ENCODE assay signal across 19 cellular contexts in the genomic region with DNA sequence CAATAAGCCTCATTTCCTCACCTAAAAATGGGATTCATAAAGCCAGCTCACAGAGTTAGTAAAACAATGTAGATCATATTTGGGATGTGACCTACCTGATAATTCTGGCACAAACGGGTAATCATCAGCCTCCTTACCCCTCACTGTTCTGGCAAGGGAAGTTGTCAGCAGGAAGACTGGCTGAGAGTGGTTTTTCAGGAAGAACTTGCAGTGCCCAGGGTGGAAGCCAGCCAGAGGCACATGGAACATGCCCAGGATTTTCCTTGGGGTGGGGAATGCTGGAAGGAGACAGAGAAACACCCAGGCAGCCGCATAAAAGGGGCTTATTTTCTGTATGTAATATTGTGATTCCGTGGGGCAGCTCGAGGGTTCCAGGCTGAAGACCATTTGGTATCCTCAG. TPM values are rescaled to one million over a fixed set of nuclear protein-coding genes. Genes with fewer than 3 reads are reported as not detected.
A peak's percentile ranks its signal among the peaks of the same experiment; 100 is the strongest.
DNase-seq lines count a peak whose midpoint lies in the region; ATAC-seq and TF ChIP-seq lines count a peak whose summit lies in the region.
"Had no signal": no experiment of that assay in that cellular context is flagged by ENCODE, and none has a peak within 500 bp of the region (broad histone marks: within the 10 kb centered on the region; RNA-seq: fewer than 3 reads in every experiment).

No MANE protein-coding gene starts in this region.

- intact Hi-C loops in right lobe of liver (cut with DNase I) = no loop called here
- intact Hi-C loops in spleen (cut with DNase I; ENCODE audit: low total_unique reads) = no loop called here

- no peaks in the 10 kb centered on the region for H3K27me3 Mint-ChIP-seq in endodermal cell (ENCODE audit: insufficient read depth)

- TF ChIP-seq CTCF in VCaP (conservative IDR thresholded peaks at IDR 0.05) = no peak
- no peak for TF ChIP-seq CTCF in endodermal cell (conservative IDR thresholded peaks at IDR 0.05)
- TF ChIP-seq CTCF in right lobe of liver (IDR thresholded peaks at IDR 0.05) = no peak
- TF ChIP-seq CTCF in spleen (IDR thresholded peaks at IDR 0.05 in 8 of 11, conservative IDR thresholded peaks at IDR 0.05 in 3 of 11) = no peak

- ATAC-seq in right lobe of liver = peak in 3 of 4 donors; percentile 27 to 44 (median 43)
- no peak for ATAC-seq in GM19023 (IDR thresholded peaks at IDR 0.05; ENCODE audit: unreplicated experiment)
- no peak for ATAC-seq in HG03342 (IDR thresholded peaks at IDR 0.05; ENCODE audit: unreplicated experiment)
- no peak for ATAC-seq in HG03175 (IDR thresholded peaks at IDR 0.05; ENCODE audit: unreplicated experiment)
- ATAC-seq: HCT116, Panc1 had no signal

- peaks cover 9% of the 10 kb centered on the region for H3K36me3 ChIP-seq in endodermal cell (ENCODE audit: control insufficient read depth, insufficient read depth, low read length)
- no peaks in the 10 kb centered on the region for H3K36me3 ChIP-seq in right lobe of liver
- no peaks in the 10 kb centered on the region for H3K36me3 ChIP-seq in spleen

- H3K27me3 ChIP-seq in endodermal cell (ENCODE audit: control insufficient read depth, insufficient read depth, low read length, poor library complexity, severe bottlenecking) (no peaks in the 10 kb centered on the region), right lobe of liver (no peaks in the 10 kb centered on the region), spleen (replicated peaks in 1 of 7) (no peaks in the 10 kb centered on the region)

- peaks cover 22% of the 10 kb centered on the region for H3K36me3 Mint-ChIP-seq in endodermal cell (ENCODE audit: low read depth)
- H3K36me3 Mint-ChIP-seq: immature natural killer cell had no signal

- peaks cover 7% of the 10 kb centered on the region for H3K9me3 Mint-ChIP-seq in endodermal cell
- H3K9me3 Mint-ChIP-seq: immature natural killer cell had no signal

- H3K27ac Mint-ChIP-seq in endodermal cell = peak overlapping the region; percentile 95
- H3K27ac Mint-ChIP-seq: immature natural killer cell had no signal

- no peaks in the 10 kb centered on the region for H3K9me3 ChIP-seq in endodermal cell (ENCODE audit: control insufficient read depth, low read length)
- no peaks in the 10 kb centered on the region for H3K9me3 ChIP-seq in right lobe of liver
- no peaks in the 10 kb centered on the region for H3K9me3 ChIP-seq in spleen

- peak overlapping the region; percentile 49 for H3K9ac ChIP-seq in endodermal cell (ENCODE audit: extremely low read depth, low read length, poor library complexity, severe bottlenecking)

- peak overlapping the region; percentile 75 for H3K4me3 Mint-ChIP-seq in endodermal cell
- H3K4me3 Mint-ChIP-seq: immature natural killer cell had no signal

- peaks cover 67% of the 10 kb centered on the region for H3K4me1 Mint-ChIP-seq in endodermal cell
- H3K4me1 Mint-ChIP-seq: immature natural killer cell had no signal

- no peak for TF ChIP-seq POLR2A in right lobe of liver (IDR thresholded peaks at IDR 0.05)
- no peak for TF ChIP-seq POLR2A in spleen (IDR thresholded peaks at IDR 0.05)

- H3K4me1 ChIP-seq in endodermal cell (ENCODE audit: control insufficient read depth, insufficient read depth, low read length) (peaks cover 12% of the 10 kb centered on the region), right lobe of liver (no peaks in the 10 kb centered on the region), spleen (peaks cover 0 to 10% (median 0%) of the 10 kb centered on the region in 6 donors)

- DNase-seq in endodermal cell (peak; percentile 73), right lobe of liver (no peak), spleen (no peak), A172 (ENCODE audit: low spot score) (no peak)
- DNase-seq: activated CD4-positive, alpha-beta T cell treated with anti-CD3 and anti-CD28 coated beads, Interleukin-2, amount 50 U/mL, for 48 hours; activated T-cell treated with anti-CD3 and anti-CD28 coated beads, Interleukin-2, amount 50 U/mL, for 48 hours; immature natural killer cell; NCI-H1092 treated with DMSO at 0.1 percent for 48 hours; NCI-H69; trophoblast cell had no signal

- WGBS in endodermal cell (ENCODE audit: insufficient coverage in 1 of 2, insufficient read length in 1 of 2), 2 experiments = 80% methylated on average over 4 of the region's 4 CpGs; no CpG with 5 or more reads in 1 of the 2 experiments
- WGBS in right lobe of liver (ENCODE audit: insufficient coverage, low coverage, low lambda C conversion rate, missing lambda C conversion rate) = 58% methylated on average over 2 of the region's 4 CpGs
- 65 to 72% (median 70%) methylated on average over 4 of the region's 4 CpGs for WGBS in spleen, 5 donors

- H3K4me3 ChIP-seq in endodermal cell (ENCODE audit: low read length) = peak overlapping the region; percentile 64
- no peak overlapping the region for H3K4me3 ChIP-seq in right lobe of liver
- H3K4me3 ChIP-seq in spleen = no peak overlapping the region

- H3K27ac ChIP-seq in VCaP (peak overlapping the region; percentile 80), endodermal cell (ENCODE audit: low read depth, low read length) (no peak overlapping the region), right lobe of liver (no peak overlapping the region), spleen (peak overlapping the region in 5 of 8 donors; percentile 13 to 55 (median 41))

RNA-seq across cellular contexts. Expression of gene SLC5A9, which starts 7.7 kb away (rescaled TPM):
- total RNA-seq in endodermal cell = 100 to 1,000 TPM in 1 of 2 donors, 10 to 100 TPM in 1; 52.4 to 114 TPM
- 7.9 TPM for polyA plus RNA-seq in endodermal cell (2013, experiment 1 of 2)
- 11.5 TPM for polyA plus RNA-seq in endodermal cell (2013, experiment 2 of 2)
- 10 to 100 TPM in 4 of 6 experiments, 1 to 10 TPM in 2; 8.5 to 16.9 (median 11.8) TPM for total RNA-seq in right lobe of liver
- 1 to 10 TPM in 2 of 7 donors, under 1 TPM in 5; 0.51 to 2.1 (median 0.82) TPM for total RNA-seq in spleen
- polyA plus RNA-seq in spleen = 1 to 10 TPM in 2 of 3 donors, under 1 TPM in 1; 0.72 to 1.3 (median 1.3) TPM
- not detected in 2 replicates for total RNA-seq in A172 (2014; rRNA removed; shearing (Covaris generic))
- total RNA-seq: glomerular endothelial cell, osteoblast had no signal
- polyA plus RNA-seq: BJ, immature natural killer cell had no signal

Comparison
In these comparisons a context has a peak if more than half of its experiments do, and no peak if none do; other contexts are left out.
1. H3K27ac ChIP-seq: peak in VCaP (single experiment) and spleen (5 of 8); none in endodermal cell (single experiment) and right lobe of liver (0 of 3).
2. ATAC-seq: peak in right lobe of liver (3 of 4); none in GM19023 (single experiment), HG03342 (single experiment) and HG03175 (single experiment).